Comparison of ENCODE assay signal across 24 cellular contexts in the genomic region with DNA sequence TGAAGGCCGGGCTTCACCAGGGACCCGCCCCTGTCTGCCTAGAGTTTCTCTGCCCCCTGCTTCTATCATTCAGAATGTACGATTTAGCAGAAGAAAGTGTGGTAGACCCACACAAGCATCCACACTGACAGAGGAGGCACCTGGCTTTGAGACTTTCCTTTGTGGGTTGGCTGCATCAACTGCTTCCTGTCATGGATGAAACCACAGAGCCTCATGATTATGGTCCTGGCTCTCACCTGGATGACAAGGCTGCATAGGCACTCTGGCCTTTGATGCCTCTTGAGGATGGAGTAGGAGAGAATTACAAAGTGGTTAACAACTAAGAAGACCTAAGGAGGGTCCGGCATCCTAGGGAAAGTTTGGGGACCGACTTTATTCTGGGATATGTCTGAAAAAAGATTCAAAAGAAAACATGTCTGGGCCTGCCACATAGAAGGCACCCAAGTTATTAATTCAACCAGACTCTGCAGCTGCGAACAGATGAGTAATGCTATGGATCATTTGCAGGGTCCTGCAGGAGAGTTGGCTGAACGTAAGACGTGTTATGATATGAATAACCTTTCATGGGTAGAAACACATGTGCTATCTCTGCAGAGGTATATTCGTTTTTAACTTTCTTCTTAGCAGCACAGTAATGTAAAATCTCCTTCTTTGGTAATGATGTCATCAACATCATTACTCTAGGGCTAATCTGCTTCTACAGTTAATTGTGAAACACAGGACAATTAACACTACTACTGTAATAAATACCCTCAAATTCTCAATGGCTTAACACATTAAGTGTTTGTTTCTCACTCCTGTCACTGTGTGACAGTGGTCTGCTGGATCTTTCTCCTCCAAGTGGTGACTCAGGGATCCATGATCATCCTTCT.
DNase-seq lines count a peak whose midpoint lies in the region; ATAC-seq and TF ChIP-seq lines count a peak whose summit lies in the region.
"Had no signal": no experiment of that assay in that cellular context is flagged by ENCODE, and none has a peak within 500 bp of the region (broad histone marks: within the 10 kb centered on the region; RNA-seq: fewer than 3 reads in every experiment).

No MANE protein-coding gene starts in this region.

- no peak overlapping the region for H3K4me3 Mint-ChIP-seq in MCF 10A (ENCODE audit: unreplicated experiment)
- H3K4me3 Mint-ChIP-seq: H9, HFFc6 had no signal

- H3K9me3 ChIP-seq in breast epithelium (peaks cover 0 to 6% of the 10 kb centered on the region in 2 donors), RWPE2 (ENCODE audit: severe bottlenecking) (no peaks in the 10 kb centered on the region)
- H3K9me3 ChIP-seq: SJSA1 had no signal

- H3K27me3 ChIP-seq in breast epithelium (no peaks in the 10 kb centered on the region), RWPE2 (ENCODE audit: insufficient read depth, poor library complexity, severe bottlenecking) (no peaks in the 10 kb centered on the region), foreskin keratinocyte (no peaks in the 10 kb centered on the region)

- no TSS peak for BruUV-seq in MCF 10A (replicated peaks; lab: Mats Ljungman, UMichigan)

- H3K27ac ChIP-seq in breast epithelium: no peak overlapping the region
- H3K27ac ChIP-seq in RWPE2 (ENCODE audit: poor library complexity, severe bottlenecking): peak overlapping the region; percentile 26
- peak overlapping the region; percentile 33 for H3K27ac ChIP-seq in foreskin keratinocyte
- H3K27ac ChIP-seq: GM23248, KMS-11, SJSA1 had no signal

- H3K27ac Mint-ChIP-seq in MCF 10A (ENCODE audit: low read depth, unreplicated experiment): no peak overlapping the region
- H3K27ac Mint-ChIP-seq: H9, HFFc6 had no signal

- POLR2A ChIA-PET in MCF 10A (lab: Yijun Ruan, JAX): no interaction called here

- TF ChIP-seq CTCF in MCF 10A (IDR thresholded peaks at IDR 0.05; ENCODE audit: unreplicated experiment): no peak
- no peak for TF ChIP-seq CTCF in breast epithelium (IDR thresholded peaks at IDR 0.05)
- TF ChIP-seq CTCF in RWPE2 (IDR thresholded peaks at IDR 0.05; ENCODE audit: poor library complexity, severe bottlenecking): no peak
- no peak for TF ChIP-seq CTCF in foreskin keratinocyte (conservative IDR thresholded peaks at IDR 0.05)

- H3K4me1 Mint-ChIP-seq in MCF 10A (ENCODE audit: insufficient read depth, unreplicated experiment): peaks cover 7% of the 10 kb centered on the region
- H3K4me1 Mint-ChIP-seq: H9 had no signal

- no peak overlapping the region for H3K4me3 ChIP-seq in breast epithelium
- H3K4me3 ChIP-seq in RWPE2 (ENCODE audit: severe bottlenecking): no peak overlapping the region
- H3K4me3 ChIP-seq: GM23248, SJSA1 had no signal

- TF ChIP-seq POLR2A in breast epithelium (IDR thresholded peaks at IDR 0.05): no peak

- H3K36me3 ChIP-seq in breast epithelium (no peaks in the 10 kb centered on the region), RWPE2 (ENCODE audit: low read depth) (no peaks in the 10 kb centered on the region)
- H3K36me3 ChIP-seq: SJSA1 had no signal

- H3K4me1 ChIP-seq in breast epithelium: no peaks in the 10 kb centered on the region
- H3K4me1 ChIP-seq in RWPE2 (ENCODE audit: insufficient read depth, poor library complexity, severe bottlenecking): peaks cover 11% of the 10 kb centered on the region
- peaks cover 11% of the 10 kb centered on the region for H3K4me1 ChIP-seq in foreskin keratinocyte
- H3K4me1 ChIP-seq: SJSA1 had no signal

- no peaks in the 10 kb centered on the region for H3K27me3 Mint-ChIP-seq in MCF 10A (ENCODE audit: insufficient read depth, unreplicated experiment)

- CTCF ChIA-PET in MCF 10A (lab: Yijun Ruan, JAX): interaction anchor here (0.6 kb wide), 1 partner anchor 615 kb away, joined by 5 read pairs; no protein-coding TSS in a partner anchor

- DNase-seq in MCF 10A (ENCODE audit: unreplicated experiment): peak; percentile 29
- no peak for DNase-seq in breast epithelium (ENCODE audit: low spot score in 2 of 2)
- no peak for DNase-seq in RWPE2 (ENCODE audit: low spot score)
- DNase-seq in foreskin keratinocyte: peak; percentile 91 to 93
- DNase-seq in renal cortical epithelial cell (ENCODE audit: low read depth): peak; percentile 3
- DNase-seq in NCI-H524 treated with DMSO at 0.1 percent for 48 hours (lab: John Stamatoyannopoulos, UW): no peak
- DNase-seq: 8988T; GM23248; H9; HFFc6; IMR-90; NCI-H1048; NCI-H1417 treated with DMSO at 0.1 percent for 48 hours; NCI-H187 treated with DMSO at 0.1 percent for 48 hours; NCI-H2107; NCI-H524; NCI-H774; NK-92 treated with Interleukin-12 subunit alpha and Interleukin-12 subunit beta, amount 100 ng/mL, for 24 hours; PC-3; Right ventricle myocardium superior had no signal

- ATAC-seq in RWPE2 (ENCODE audit: low read depth) (peak; percentile 68; the same call in 2 of the 3 replicates), foreskin keratinocyte (peak; percentile 97), HG03565 (IDR thresholded peaks at IDR 0.05; ENCODE audit: unreplicated experiment) (no peak)
- no peak for ATAC-seq in activated CD4-positive, CD25-positive, alpha-beta regulatory T cell treated with anti-CD3 and anti-CD28 coated beads, Interleukin-2, amount 50 U/mL, for 24 hours
- ATAC-seq: PC-3 had no signal

- intact Hi-C loops in MCF 10A (cut with micrococcal nuclease): no loop called here
- intact Hi-C loops in breast epithelium (cut with DNase I; ENCODE audit: low total_unique reads): no loop called here

- H3K36me3 Mint-ChIP-seq in MCF 10A (ENCODE audit: insufficient read depth, unreplicated experiment): no peaks in the 10 kb centered on the region

- no peaks in the 10 kb centered on the region for H3K9me3 Mint-ChIP-seq in MCF 10A (ENCODE audit: unreplicated experiment)

Comparison
In these comparisons a context has a peak if more than half of its experiments do, and no peak if none do; other contexts are left out.
1. DNase-seq: peak in MCF 10A (single experiment), foreskin keratinocyte (2 of 2) and renal cortical epithelial cell (single experiment); none in breast epithelium (0 of 2), RWPE2 (single experiment) and NCI-H524 treated with DMSO at 0.1 percent for 48 hours (single experiment).
2. H3K27ac ChIP-seq: peak in RWPE2 (single experiment) and foreskin keratinocyte (single experiment); none in breast epithelium (0 of 2).
3. ATAC-seq: peak in RWPE2 (single experiment) and foreskin keratinocyte (single experiment); none in activated CD4-positive, CD25-positive, alpha-beta regulatory T cell treated with anti-CD3 and anti-CD28 coated beads, Interleukin-2, amount 50 U/mL, for 24 hours (0 of 2) and HG03565 (single experiment).